26 cellular contexts compared by ENCODE assay signal in genomic region chr22:19770349-19771220, GRCh38. TPM values are rescaled to one million over a fixed set of nuclear protein-coding genes. Genes with fewer than 3 reads are reported as not detected.
"Had no signal": no experiment of that assay in that cellular context is flagged by ENCODE, and none has a peak within 500 bp of the region (broad histone marks: within the 10 kb centered on the region; RNA-seq: fewer than 3 reads in every experiment).

No MANE protein-coding gene starts in this region.

- DNase-seq: activated CD4-positive, alpha-beta memory T cell treated with anti-CD3 and anti-CD28 coated beads, Interleukin-2, amount 10 ng/mL, durations not matched to agents 7 days and 5 days; activated CD4-positive, alpha-beta T cell treated with anti-CD3 and anti-CD28 coated beads for 1 hour; activated CD4-positive, alpha-beta T cell treated with anti-CD3 and anti-CD28 coated beads, Interleukin-2, amount 10 ng/mL, durations not matched to agents 7 days and 5 days; activated CD8-positive, alpha-beta memory T cell treated with anti-CD3 and anti-CD28 coated beads, Interleukin-2, amount 50 U/mL, for 48 hours; activated gamma-delta T cell; activated naive CD8-positive, alpha-beta T cell treated with anti-CD3 and anti-CD28 coated beads, Interleukin-2, amount 50 U/mL, for 24 hours; activated T-cell treated with anti-CD3 and anti-CD28 coated beads, Interleukin-2, amount 50 U/mL, for 24 hours; colonic mucosa; dorsolateral prefrontal cortex; effector memory CD8-positive, alpha-beta T cell; hippocampal formation; immature natural killer cell; stimulated activated naive CD4-positive, alpha-beta T cell; T-helper 2 cell had no signal

- H3K36me3 Mint-ChIP-seq: activated naive CD4-positive, alpha-beta T cell treated with anti-CD3 and anti-CD28 coated beads, Interleukin-2, amount 50 U/mL, for 24 hours; immature natural killer cell had no signal

- H3K9me3 Mint-ChIP-seq: activated CD4-positive, alpha-beta memory T cell treated with anti-CD3 and anti-CD28 coated beads, Interleukin-2, amount 10 ng/mL, durations not matched to agents 7 days and 5 days; activated CD4-positive, alpha-beta T cell treated with anti-CD3 and anti-CD28 coated beads, Interleukin-2, amount 10 ng/mL, durations not matched to agents 7 days and 5 days; activated naive CD4-positive, alpha-beta T cell treated with anti-CD3 and anti-CD28 coated beads, Interleukin-2, amount 50 U/mL, for 24 hours; activated naive CD8-positive, alpha-beta T cell treated with anti-CD3 and anti-CD28 coated beads, Interleukin-2, amount 50 U/mL, for 24 hours; activated T-cell treated with anti-CD3 and anti-CD28 coated beads, Interleukin-2, amount 50 U/mL, for 24 hours; effector memory CD8-positive, alpha-beta T cell; immature natural killer cell; nephron had no signal

- H3K4me3 ChIP-seq: colonic mucosa, dorsolateral prefrontal cortex, gastroesophageal sphincter, lung, pancreas, right atrium auricular region, tibial nerve had no signal

- H3K27ac Mint-ChIP-seq: activated CD4-positive, alpha-beta memory T cell treated with anti-CD3 and anti-CD28 coated beads, Interleukin-2, amount 10 ng/mL, durations not matched to agents 7 days and 5 days; activated CD4-positive, alpha-beta T cell treated with anti-CD3 and anti-CD28 coated beads, Interleukin-2, amount 10 ng/mL, durations not matched to agents 7 days and 5 days; activated naive CD4-positive, alpha-beta T cell treated with anti-CD3 and anti-CD28 coated beads, Interleukin-2, amount 50 U/mL, for 24 hours; activated naive CD8-positive, alpha-beta T cell treated with anti-CD3 and anti-CD28 coated beads, Interleukin-2, amount 50 U/mL, for 24 hours; activated T-cell treated with anti-CD3 and anti-CD28 coated beads, Interleukin-2, amount 50 U/mL, for 24 hours; effector memory CD8-positive, alpha-beta T cell; immature natural killer cell; nephron had no signal

- ATAC-seq: activated naive CD8-positive, alpha-beta T cell treated with anti-CD3 and anti-CD28 coated beads, Interleukin-2, amount 50 U/mL, for 24 hours; effector memory CD8-positive, alpha-beta T cell; gastroesophageal sphincter; left lobe of liver; pancreas had no signal

- H3K9me3 ChIP-seq: colonic mucosa, gastroesophageal sphincter, pancreas, right atrium auricular region, tibial nerve had no signal

- H3K36me3 ChIP-seq: colonic mucosa, gastroesophageal sphincter, pancreas, right atrium auricular region, tibial nerve had no signal

- H3K4me3 Mint-ChIP-seq: activated CD4-positive, alpha-beta memory T cell treated with anti-CD3 and anti-CD28 coated beads, Interleukin-2, amount 10 ng/mL, durations not matched to agents 7 days and 5 days; activated CD4-positive, alpha-beta T cell treated with anti-CD3 and anti-CD28 coated beads, Interleukin-2, amount 10 ng/mL, durations not matched to agents 7 days and 5 days; activated naive CD4-positive, alpha-beta T cell treated with anti-CD3 and anti-CD28 coated beads, Interleukin-2, amount 50 U/mL, for 24 hours; activated naive CD8-positive, alpha-beta T cell treated with anti-CD3 and anti-CD28 coated beads, Interleukin-2, amount 50 U/mL, for 24 hours; activated T-cell treated with anti-CD3 and anti-CD28 coated beads, Interleukin-2, amount 50 U/mL, for 24 hours; effector memory CD8-positive, alpha-beta T cell; immature natural killer cell; nephron had no signal

- H3K27ac ChIP-seq: colonic mucosa, dorsolateral prefrontal cortex, gastroesophageal sphincter, pancreas, right atrium auricular region had no signal

RNA-seq across cellular contexts. Expression of gene TBX1, which starts 10.0 kb away (rescaled TPM):
- total RNA-seq: activated CD4-positive, alpha-beta memory T cell treated with anti-CD3 and anti-CD28 coated beads, Interleukin-2, amount 10 ng/mL, durations not matched to agents 7 days and 5 days; activated CD4-positive, alpha-beta T cell treated with anti-CD3 and anti-CD28 coated beads, Interleukin-2, amount 10 ng/mL, durations not matched to agents 7 days and 5 days; fibroblast of lung; kidney epithelial cell; temporal lobe had no signal
- polyA plus RNA-seq: fibroblast of lung had no signal

RNA-seq across cellular contexts. Expression of gene GP1BB, which starts 47.2 kb away (rescaled TPM):
- total RNA-seq: activated CD4-positive, alpha-beta memory T cell treated with anti-CD3 and anti-CD28 coated beads, Interleukin-2, amount 10 ng/mL, durations not matched to agents 7 days and 5 days; activated CD4-positive, alpha-beta T cell treated with anti-CD3 and anti-CD28 coated beads, Interleukin-2, amount 10 ng/mL, durations not matched to agents 7 days and 5 days; bronchial epithelial cell had no signal

RNA-seq across cellular contexts. Expression of gene SEPTIN5, which starts 56.3 kb away (rescaled TPM):
- total RNA-seq: activated CD4-positive, alpha-beta memory T cell treated with anti-CD3 and anti-CD28 coated beads, Interleukin-2, amount 10 ng/mL, durations not matched to agents 7 days and 5 days; activated CD4-positive, alpha-beta T cell treated with anti-CD3 and anti-CD28 coated beads, Interleukin-2, amount 10 ng/mL, durations not matched to agents 7 days and 5 days had no signal
